ENCODE assay signal across 27 cellular contexts in genomic region chr22:23969071-23969470, GRCh38. TPM values are rescaled to one million over a fixed set of nuclear protein-coding genes. Genes with fewer than 3 reads are reported as not detected.
A peak's percentile ranks its signal among the peaks of the same experiment; 100 is the strongest.
DNase-seq lines count a peak whose midpoint lies in the region; ATAC-seq lines count a peak whose summit lies in the region.
"Had no signal": no experiment of that assay in that cellular context is flagged by ENCODE, and none has a peak within 500 bp of the region (broad histone marks: within the 10 kb centered on the region; RNA-seq: fewer than 3 reads in every experiment).

No MANE protein-coding gene starts in this region.

- 0 out of 20 replicates have a peak overlapping the region, but pooled peaks of 1 of the 10 experiments have one; percentile 2 for H3K4me3 ChIP-seq in BLaER1 treated with 17β-estradiol and CSF1 and Interleukin-3, amounts not matched to agents 10 nM and 100 nM
- H3K4me3 ChIP-seq in naive thymus-derived CD4-positive, alpha-beta T cell (ENCODE audit: low read length), result no peak overlapping the region
- H3K4me3 ChIP-seq: left lung, prostate gland, vagina had no signal

- peak overlapping the region; percentile 11 to 81 (median 49) for H3K4me2 ChIP-seq in BLaER1 treated with 17β-estradiol and CSF1 and Interleukin-3, amounts not matched to agents 10 nM and 100 nM

- H3K9me3 Mint-ChIP-seq in activated T-cell treated with anti-CD3 and anti-CD28 coated beads, Interleukin-2, amount 50 U/mL, for 24 hours, result no peaks in the 10 kb centered on the region
- no peaks in the 10 kb centered on the region for H3K9me3 Mint-ChIP-seq in naive thymus-derived CD4-positive, alpha-beta T cell
- H3K9me3 Mint-ChIP-seq: endodermal cell, mesothelial cell of epicardium had no signal

- peaks cover 29 to 33% (median 30%) of the 10 kb centered on the region in 11 experiments for H3K36me3 ChIP-seq in BLaER1 treated with 17β-estradiol and CSF1 and Interleukin-3, amounts not matched to agents 10 nM and 100 nM
- H3K36me3 ChIP-seq in naive thymus-derived CD4-positive, alpha-beta T cell (ENCODE audit: control insufficient read depth in 2 of 3, insufficient read depth in 3 of 3, low read length in 3 of 3), result peaks cover 3 to 25% (median 4%) of the 10 kb centered on the region in 3 experiments
- H3K36me3 ChIP-seq: prostate gland had no signal

- intact Hi-C loops in naive thymus-derived CD4-positive, alpha-beta T cell (cut with micrococcal nuclease), result no loop called here

- H3K27me3 Mint-ChIP-seq in activated T-cell treated with anti-CD3 and anti-CD28 coated beads, Interleukin-2, amount 50 U/mL, for 24 hours, result no peaks in the 10 kb centered on the region
- no peaks in the 10 kb centered on the region for H3K27me3 Mint-ChIP-seq in naive thymus-derived CD4-positive, alpha-beta T cell

- peak overlapping the region; percentile 29 for H3K27ac Mint-ChIP-seq in activated T-cell treated with anti-CD3 and anti-CD28 coated beads, Interleukin-2, amount 50 U/mL, for 24 hours
- H3K27ac Mint-ChIP-seq in naive thymus-derived CD4-positive, alpha-beta T cell, result peak overlapping the region in 3 of 9 donors; percentile 5 to 57 (median 49)
- H3K27ac Mint-ChIP-seq: endodermal cell, mesothelial cell of epicardium had no signal

- CTCF ChIA-PET in naive thymus-derived CD4-positive, alpha-beta T cell (lab: Charles Lee), result no interaction called here

- POLR2A ChIA-PET in naive thymus-derived CD4-positive, alpha-beta T cell (lab: Charles Lee), result no interaction called here

- peaks cover 32% of the 10 kb centered on the region for H3K36me3 Mint-ChIP-seq in activated T-cell treated with anti-CD3 and anti-CD28 coated beads, Interleukin-2, amount 50 U/mL, for 24 hours (ENCODE audit: low read depth)
- peaks cover 7 to 11% (median 8%) of the 10 kb centered on the region in 5 donors for H3K36me3 Mint-ChIP-seq in naive thymus-derived CD4-positive, alpha-beta T cell

- peak overlapping the region in 8 of 11 experiments; percentile 10 to 57 (median 33); a peak in 6 of 22 replicates for H3K9ac ChIP-seq in BLaER1 treated with 17β-estradiol and CSF1 and Interleukin-3, amounts not matched to agents 10 nM and 100 nM

- no peak for ATAC-seq in naive thymus-derived CD4-positive, alpha-beta T cell
- ATAC-seq in HG03159 (IDR thresholded peaks at IDR 0.05; ENCODE audit: unreplicated experiment), result no peak
- ATAC-seq: left lung had no signal

- H3K9me3 ChIP-seq in BLaER1 treated with 17β-estradiol and CSF1 and Interleukin-3, amounts not matched to agents 10 nM and 100 nM (replicated peaks in 1 of 11), result no peaks in the 10 kb centered on the region
- no peaks in the 10 kb centered on the region for H3K9me3 ChIP-seq in naive thymus-derived CD4-positive, alpha-beta T cell (ENCODE audit: control insufficient read depth in 2 of 3, low read length in 3 of 3)
- H3K9me3 ChIP-seq: Caco-2, left lung, prostate gland, vagina had no signal

- peaks cover 20% of the 10 kb centered on the region for H3K4me1 Mint-ChIP-seq in activated T-cell treated with anti-CD3 and anti-CD28 coated beads, Interleukin-2, amount 50 U/mL, for 24 hours (ENCODE audit: low read depth)
- peaks cover 13 to 31% (median 26%) of the 10 kb centered on the region in 7 donors for H3K4me1 Mint-ChIP-seq in naive thymus-derived CD4-positive, alpha-beta T cell
- H3K4me1 Mint-ChIP-seq: endodermal cell, mesothelial cell of epicardium had no signal

- peaks cover 22 to 31% (median 29%) of the 10 kb centered on the region in 10 experiments for H3K4me1 ChIP-seq in BLaER1 treated with 17β-estradiol and CSF1 and Interleukin-3, amounts not matched to agents 10 nM and 100 nM
- no peaks in the 10 kb centered on the region for H3K4me1 ChIP-seq in naive thymus-derived CD4-positive, alpha-beta T cell (ENCODE audit: control insufficient read depth in 2 of 2, insufficient read depth in 2 of 2, low read length in 2 of 2)
- H3K4me1 ChIP-seq: Caco-2, prostate gland, vagina had no signal

- peaks cover 28 to 32% (median 30%) of the 10 kb centered on the region in 11 experiments; a peak in 21 of 22 replicates for H4K20me1 ChIP-seq in BLaER1 treated with 17β-estradiol and CSF1 and Interleukin-3, amounts not matched to agents 10 nM and 100 nM

- no peak overlapping the region for H3K4me3 Mint-ChIP-seq in activated T-cell treated with anti-CD3 and anti-CD28 coated beads, Interleukin-2, amount 50 U/mL, for 24 hours
- H3K4me3 Mint-ChIP-seq in naive thymus-derived CD4-positive, alpha-beta T cell, result peak overlapping the region in 6 of 10 donors; percentile 23 to 53 (median 29)
- H3K4me3 Mint-ChIP-seq: endodermal cell, mesothelial cell of epicardium had no signal

- no peaks in the 10 kb centered on the region for H3K27me3 ChIP-seq in BLaER1 treated with 17β-estradiol and CSF1 and Interleukin-3, amounts not matched to agents 10 nM and 100 nM
- H3K27me3 ChIP-seq in naive thymus-derived CD4-positive, alpha-beta T cell (ENCODE audit: control insufficient read depth in 2 of 2, insufficient read depth in 2 of 2, low read length in 2 of 2), result no peaks in the 10 kb centered on the region
- H3K27me3 ChIP-seq: left lung, vagina had no signal

- no peak for DNase-seq in activated T-cell treated with anti-CD3 and anti-CD28 coated beads, Interleukin-2, amount 50 U/mL, for 24 hours
- DNase-seq in activated T-cell treated with anti-CD3 and anti-CD28 coated beads, Interleukin-2, amount 50 U/mL, for 1 hour, result no peak
- DNase-seq in NCI-H69 (lab: John Stamatoyannopoulos, UW), result peak; percentile 35
- DNase-seq in naive thymus-derived CD4-positive, alpha-beta T cell, result no peak
- DNase-seq in SKM-1 treated with dmso at 0.1 percent for 144 hours (lab: John Stamatoyannopoulos, UW; ENCODE audit: unreplicated experiment), result no peak
- no peak for DNase-seq in COR-L47 (lab: John Stamatoyannopoulos, UW)
- DNase-seq: ACHN; activated gamma-delta T cell; Caco-2; EL; left lung; NCI-H2107; NCI-H526; OCI-M1; SHP77 treated with DMSO at 0.1 percent for 48 hours; small intestine; stimulated activated CD4-positive, alpha-beta T cell treated with anti-CD3 and anti-CD28 coated beads, Interleukin-4, amount 100 ng/mL, for 1 hour had no signal

- no peak overlapping the region for H3K27ac ChIP-seq in BLaER1 treated with 17β-estradiol and CSF1 and Interleukin-3, amounts not matched to agents 10 nM and 100 nM
- H3K27ac ChIP-seq in naive thymus-derived CD4-positive, alpha-beta T cell (ENCODE audit: low read depth, low read length), result no peak overlapping the region
- H3K27ac ChIP-seq: left lung, prostate gland, vagina had no signal

RNA-seq across cellular contexts. Expression of gene DDTL, which starts 2.4 kb away (rescaled TPM):
- 1 to 10 TPM; 3.3 to 5.7 (median 4.9) TPM for total RNA-seq in naive thymus-derived CD4-positive, alpha-beta T cell
- 1 to 10 TPM; 2.3 to 2.9 TPM for polyA plus RNA-seq in naive thymus-derived CD4-positive, alpha-beta T cell
- total RNA-seq: activated CD8-positive, alpha-beta memory T cell treated with anti-CD3 and anti-CD28 coated beads for 36 hours; mesothelial cell of epicardium; vagina had no signal

RNA-seq across cellular contexts. Expression of gene DDT, which starts 5.2 kb away (rescaled TPM):
- total RNA-seq in naive thymus-derived CD4-positive, alpha-beta T cell, result 100 to 1,000 TPM in 1 of 5 experiments, 10 to 100 TPM in 4; 66.8 to 108 (median 80.2) TPM
- 100 to 1,000 TPM in 1 of 2 donors, 10 to 100 TPM in 1; 66.3 to 122 TPM for polyA plus RNA-seq in naive thymus-derived CD4-positive, alpha-beta T cell

RNA-seq across cellular contexts. Expression of gene GSTT2B, which starts 8.1 kb away (rescaled TPM):
- total RNA-seq in naive thymus-derived CD4-positive, alpha-beta T cell, result not detected
- not detected for polyA plus RNA-seq in naive thymus-derived CD4-positive, alpha-beta T cell
- total RNA-seq: activated CD8-positive, alpha-beta memory T cell treated with anti-CD3 and anti-CD28 coated beads for 36 hours; vagina had no signal
- polyA plus RNA-seq: neural cell had no signal

RNA-seq across cellular contexts. Expression of gene GSTT2, which starts 10.9 kb away (rescaled TPM):
- total RNA-seq in naive thymus-derived CD4-positive, alpha-beta T cell, result not detected
- polyA plus RNA-seq in naive thymus-derived CD4-positive, alpha-beta T cell, result not detected
- total RNA-seq: activated CD8-positive, alpha-beta memory T cell treated with anti-CD3 and anti-CD28 coated beads for 36 hours; prostate gland; subcutaneous adipose tissue; T-helper 1 cell treated with Interleukin-12 subunit alpha and Interleukin-12 subunit beta and Interleukin-4 antibody, amounts not matched to agents 30 ng/mL and 1 ng/mL, for 36 hours; vagina had no signal
- polyA plus RNA-seq: neural cell had no signal

RNA-seq across cellular contexts. Expression of gene GSTT4, which starts 36.2 kb away (rescaled TPM):
- not detected for total RNA-seq in naive thymus-derived CD4-positive, alpha-beta T cell
- not detected for polyA plus RNA-seq in naive thymus-derived CD4-positive, alpha-beta T cell
- total RNA-seq: activated CD8-positive, alpha-beta memory T cell treated with anti-CD3 and anti-CD28 coated beads for 36 hours; endodermal cell; left lung; mesothelial cell of epicardium; subcutaneous adipose tissue; T-helper 1 cell treated with Interleukin-12 subunit alpha and Interleukin-12 subunit beta and Interleukin-4 antibody, amounts not matched to agents 30 ng/mL and 1 ng/mL, for 36 hours; vagina had no signal
- polyA plus RNA-seq: neural cell, small intestine had no signal
